In the genomic region with DNA sequence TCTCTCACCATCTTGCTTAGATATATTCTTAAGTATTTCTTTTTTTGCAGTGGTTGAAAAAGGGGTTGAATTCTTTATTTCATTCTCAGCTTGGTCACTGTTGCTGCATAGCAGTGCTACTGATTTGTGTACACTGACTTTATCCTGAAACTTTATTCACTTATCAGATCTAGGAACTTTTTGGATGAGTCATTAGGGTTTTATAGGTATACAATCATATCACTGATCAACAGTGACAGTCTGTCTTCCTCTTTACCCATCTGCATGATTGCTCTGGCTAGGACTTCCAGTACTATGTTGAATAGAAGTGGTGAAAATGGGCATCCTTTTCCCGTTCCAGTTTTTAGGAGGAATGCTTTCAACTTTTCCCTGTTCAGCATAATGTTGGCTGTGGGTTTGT, we compare ENCODE assay signal across 30 cellular contexts. TPM values are rescaled to one million over a fixed set of nuclear protein-coding genes. Genes with fewer than 3 reads are reported as not detected.
"Had no signal": no experiment of that assay in that cellular context is flagged by ENCODE, and none has a peak within 500 bp of the region (broad histone marks: within the 10 kb centered on the region; RNA-seq: fewer than 3 reads in every experiment).

No MANE protein-coding gene starts in this region.

- H3K4me1 Mint-ChIP-seq: activated CD4-positive, alpha-beta T cell treated with anti-CD3 and anti-CD28 coated beads, Interleukin-2, amount 10 ng/mL, durations not matched to agents 24 days and 14 days; activated naive CD4-positive, alpha-beta T cell treated with anti-CD3 and anti-CD28 coated beads, Interleukin-2, amount 50 U/mL, for 24 hours; activated naive CD8-positive, alpha-beta T cell treated with anti-CD3 and anti-CD28 coated beads, Interleukin-2, amount 10 ng/mL, durations not matched to agents 7 days and 5 days had no signal

- H3K4me3 Mint-ChIP-seq: activated CD4-positive, alpha-beta T cell treated with anti-CD3 and anti-CD28 coated beads, Interleukin-2, amount 10 ng/mL, durations not matched to agents 24 days and 14 days; activated naive CD4-positive, alpha-beta T cell treated with anti-CD3 and anti-CD28 coated beads, Interleukin-2, amount 50 U/mL, for 24 hours; activated naive CD8-positive, alpha-beta T cell treated with anti-CD3 and anti-CD28 coated beads, Interleukin-2, amount 10 ng/mL, durations not matched to agents 7 days and 5 days; T-helper 1 cell treated with Interleukin-12 subunit alpha and Interleukin-12 subunit beta and Interleukin-4 antibody, amounts not matched to agents 30 μg/mL and 1 μg/mL, for 36 hours; T-helper 2 cell treated with Interferon-gamma antibody and Interleukin-4, amounts not matched to agents 5 μg/mL and 100 μg/mL, for 36 hours had no signal

- DNase-seq: activated CD4-positive, alpha-beta T cell treated with anti-CD3 and anti-CD28 coated beads, Interleukin-2, amount 10 ng/mL, durations not matched to agents 24 days and 14 days; activated CD4-positive, alpha-beta T cell treated with anti-CD3 and anti-CD28 coated beads, Interleukin-2, amount 50 U/mL, for 4 hours; activated CD8-positive, alpha-beta memory T cell treated with anti-CD3 and anti-CD28 coated beads, Interleukin-2, amount 50 U/mL, for 4 hours; activated gamma-delta T cell; activated naive CD4-positive, alpha-beta T cell treated with Interleukin-2 at 50 U/mL for 16 hours; activated naive CD8-positive, alpha-beta T cell treated with anti-CD3 and anti-CD28 coated beads, Interleukin-2, amount 10 ng/mL, durations not matched to agents 7 days and 5 days; activated T-cell treated with anti-CD3 and anti-CD28 coated beads for 4 hours; activated T-cell treated with anti-CD3 and anti-CD28 coated beads, Interleukin-2, amount 50 U/mL, for 48 hours; amygdala; Kasumi-1; KG1; NCI-H1092 treated with DMSO at 0.1 percent for 48 hours; NCI-H1417; NCI-H146; NCI-H187; NCI-H2029 treated with DMSO at 0.1 percent for 48 hours; NCI-H2107; NCI-H2171; NCI-H510A; NCI-H526; NCI-H748 treated with DMSO at 0.1 percent for 48 hours; NK-92 treated with Interleukin-12 subunit alpha and Interleukin-12 subunit beta, amount 100 ng/mL, for 24 hours; SHP77; SJCRH30 had no signal

- H3K9me3 Mint-ChIP-seq: activated naive CD4-positive, alpha-beta T cell treated with anti-CD3 and anti-CD28 coated beads, Interleukin-2, amount 50 U/mL, for 24 hours; T-helper 2 cell treated with Interferon-gamma antibody and Interleukin-4, amounts not matched to agents 5 μg/mL and 100 μg/mL, for 36 hours had no signal

- H3K27ac Mint-ChIP-seq: activated CD4-positive, alpha-beta T cell treated with anti-CD3 and anti-CD28 coated beads, Interleukin-2, amount 10 ng/mL, durations not matched to agents 24 days and 14 days; activated naive CD4-positive, alpha-beta T cell treated with anti-CD3 and anti-CD28 coated beads, Interleukin-2, amount 50 U/mL, for 24 hours; activated naive CD8-positive, alpha-beta T cell treated with anti-CD3 and anti-CD28 coated beads, Interleukin-2, amount 10 ng/mL, durations not matched to agents 7 days and 5 days; T-helper 1 cell treated with Interleukin-12 subunit alpha and Interleukin-12 subunit beta and Interleukin-4 antibody, amounts not matched to agents 30 μg/mL and 1 μg/mL, for 36 hours; T-helper 2 cell treated with Interferon-gamma antibody and Interleukin-4, amounts not matched to agents 5 μg/mL and 100 μg/mL, for 36 hours had no signal

RNA-seq across cellular contexts. Expression of a gene that starts 6.5 kb away (rescaled TPM):
- total RNA-seq: activated CD4-positive, alpha-beta T cell treated with anti-CD3 and anti-CD28 coated beads, Interleukin-2, amount 10 ng/mL, durations not matched to agents 24 days and 14 days; activated naive CD8-positive, alpha-beta T cell treated with anti-CD3 and anti-CD28 coated beads, Interleukin-2, amount 10 ng/mL, durations not matched to agents 7 days and 5 days; activated T-helper 2 cell treated with anti-CD3 and anti-CD28 coated beads, Interferon-gamma antibody, Interleukin-2, Interleukin-4, amounts not matched to agents 10 μg/mL and 5 μg/mL and 100 μg/mL, durations not matched to agents 14 hours and 24 hours and 36 hours; ascending aorta; cardiac septum; SJCRH30 had no signal
